ENCODE assay signal across 8 cellular contexts in genomic region chrX:15675490-15675921, GRCh38. TPM values are rescaled to one million over a fixed set of nuclear protein-coding genes. Genes with fewer than 3 reads are reported as not detected.
A peak's percentile ranks its signal among the peaks of the same experiment; 100 is the strongest.
DNase-seq lines count a peak whose midpoint lies in the region; ATAC-seq and TF ChIP-seq lines count a peak whose summit lies in the region.

No MANE protein-coding gene starts in this region.

- H3K9ac ChIP-seq in HUES48 (ENCODE audit: low read depth, low read length) (peak overlapping the region; percentile 92), OCI-LY3 (ENCODE audit: low read length) (peak overlapping the region; percentile 89)

- no peak overlapping the region for H3K4me3 Mint-ChIP-seq in activated T-helper 17 cell treated with anti-CD3 and anti-CD28 coated beads, Interleukin-2, amount 50 U/mL, for 72 hours

- DNase-seq in DMS53 (lab: John Stamatoyannopoulos, UW), result peak; percentile 92
- peak; percentile 69 for DNase-seq in germinal center (ENCODE audit: low spot score)
- peak; percentile 87 for DNase-seq in osteoblast (ENCODE audit: insufficient read length, low spot score, missing footprints)

- H3K9me3 Mint-ChIP-seq in activated T-helper 17 cell treated with anti-CD3 and anti-CD28 coated beads, Interleukin-2, amount 50 U/mL, for 72 hours, result no peaks in the 10 kb centered on the region

- H4K20me1 ChIP-seq in OCI-LY3 (ENCODE audit: insufficient read depth, low read length) (no peaks in the 10 kb centered on the region), osteoblast (ENCODE audit: insufficient read depth, low read length) (peaks cover 19% of the 10 kb centered on the region)

- H2AFZ ChIP-seq in OCI-LY3 (ENCODE audit: low read depth, low read length) (peak overlapping the region; percentile 80), osteoblast (ENCODE audit: low read length) (peak overlapping the region; percentile 100)

- H3K4me3 ChIP-seq in HUES48 (ENCODE audit: low read depth, low read length) (peak overlapping the region; percentile 99), OCI-LY3 (ENCODE audit: low read length) (peak overlapping the region; percentile 91), osteoblast (ENCODE audit: insufficient read depth, low read length) (peak overlapping the region; percentile 98), thymus (ENCODE audit: low read length) (peak overlapping the region; percentile 77)

- peaks cover 41% of the 10 kb centered on the region for H3K79me2 ChIP-seq in OCI-LY3 (ENCODE audit: low read length)
- peaks cover 51% of the 10 kb centered on the region for H3K79me2 ChIP-seq in osteoblast (ENCODE audit: insufficient read depth, low read length)

- H3K4me2 ChIP-seq in OCI-LY3 (ENCODE audit: low read length), result peak overlapping the region; percentile 96
- H3K4me2 ChIP-seq in osteoblast (ENCODE audit: insufficient read depth, low read length), result peak overlapping the region; percentile 98

- H3K36me3 Mint-ChIP-seq in activated T-helper 17 cell treated with anti-CD3 and anti-CD28 coated beads, Interleukin-2, amount 50 U/mL, for 72 hours (ENCODE audit: low read depth), result peaks cover 3% of the 10 kb centered on the region

- H3K27me3 ChIP-seq in HUES48 (ENCODE audit: control insufficient read depth, insufficient read depth, low read length), result no peaks in the 10 kb centered on the region; the same call in none of the 2 replicates
- no peaks in the 10 kb centered on the region for H3K27me3 ChIP-seq in OCI-LY3 (ENCODE audit: low read depth, low read length)
- H3K27me3 ChIP-seq in osteoblast (ENCODE audit: insufficient read depth, low read length), result no peaks in the 10 kb centered on the region
- no peaks in the 10 kb centered on the region for H3K27me3 ChIP-seq in thymus (ENCODE audit: control insufficient read depth, insufficient read depth)

- H3K9me3 ChIP-seq in HUES48 (ENCODE audit: control insufficient read depth, insufficient read depth, low read length) (no peaks in the 10 kb centered on the region), OCI-LY3 (ENCODE audit: insufficient read depth, low read length) (no peaks in the 10 kb centered on the region), osteoblast (ENCODE audit: low read depth, low read length) (no peaks in the 10 kb centered on the region), thymus (ENCODE audit: control insufficient read depth) (no peaks in the 10 kb centered on the region)

- peaks cover 3% of the 10 kb centered on the region for H3K4me1 Mint-ChIP-seq in activated T-helper 17 cell treated with anti-CD3 and anti-CD28 coated beads, Interleukin-2, amount 50 U/mL, for 72 hours

- H3K27me3 Mint-ChIP-seq in activated T-helper 17 cell treated with anti-CD3 and anti-CD28 coated beads, Interleukin-2, amount 50 U/mL, for 72 hours, result no peaks in the 10 kb centered on the region

- H3K4me1 ChIP-seq in HUES48 (ENCODE audit: control insufficient read depth, insufficient read depth, low read length), result peaks cover 5% of the 10 kb centered on the region; the same call in 1 of the 2 replicates
- peaks cover 12% of the 10 kb centered on the region for H3K4me1 ChIP-seq in OCI-LY3 (ENCODE audit: low read length)
- peaks cover 19% of the 10 kb centered on the region for H3K4me1 ChIP-seq in osteoblast (ENCODE audit: insufficient read depth, low read length)
- H3K4me1 ChIP-seq in thymus (ENCODE audit: control insufficient read depth, insufficient read depth, low read length), result no peaks in the 10 kb centered on the region

- H3K27ac Mint-ChIP-seq in activated T-helper 17 cell treated with anti-CD3 and anti-CD28 coated beads, Interleukin-2, amount 50 U/mL, for 72 hours, result no peak overlapping the region

- under 1% methylated on average over 38 of the region's 38 CpGs for WGBS in thymus

- H3K27ac ChIP-seq in HUES48 (ENCODE audit: low read depth, low read length) (peak overlapping the region; percentile 96), OCI-LY3 (ENCODE audit: low read length) (peak overlapping the region; percentile 88), osteoblast (ENCODE audit: low read depth, low read length) (peak overlapping the region; percentile 99), thymus (ENCODE audit: low read depth) (peak overlapping the region; percentile 99)

- TF ChIP-seq CTCF in OCI-LY3 (IDR thresholded peaks at IDR 0.05; ENCODE audit: low read depth, low read length) (no peak), osteoblast (IDR thresholded peaks at IDR 0.05; ENCODE audit: extremely low read depth, low read depth, low read length) (no peak)

- peak; percentile 69 for ATAC-seq in GM21447 (IDR thresholded peaks at IDR 0.05; ENCODE audit: unreplicated experiment)
- peak; percentile 74 for ATAC-seq in activated T-helper 17 cell treated with anti-CD3 and anti-CD28 coated beads, Interleukin-2, amount 50 U/mL, for 72 hours (replicated peaks)

- H3K36me3 ChIP-seq in HUES48 (ENCODE audit: control insufficient read depth, insufficient read depth, low read length) (peaks cover 14% of the 10 kb centered on the region), OCI-LY3 (replicated peaks; ENCODE audit: low read depth, low read length) (no peaks in the 10 kb centered on the region), osteoblast (ENCODE audit: insufficient read depth, low read length) (peaks cover 7% of the 10 kb centered on the region), thymus (ENCODE audit: control insufficient read depth, insufficient read depth) (peaks cover 5% of the 10 kb centered on the region)

RNA-seq across cellular contexts. Expression of gene CLTRN, which starts 10.9 kb away (rescaled TPM):
- under 1 TPM in 1 of 2 donors, not detected in 1; 0.85 TPM for total RNA-seq in activated T-helper 17 cell treated with anti-CD3 and anti-CD28 coated beads, Interleukin-2, amount 50 U/mL, for 72 hours
- 0.29 and 0.36 TPM in 2 replicates for total RNA-seq in osteoblast
- 3.9 TPM for polyA plus RNA-seq in thymus

Comparison
In these comparisons a context has a peak if more than half of its experiments do, and no peak if none do; other contexts are left out.
1. Peak in every context shown above with its lines: DNase-seq, ATAC-seq, H3K4me3 ChIP-seq and H3K27ac ChIP-seq.